8 cellular contexts compared by ENCODE assay signal in genomic region chr1:15975358-15975804, GRCh38. TPM values are rescaled to one million over a fixed set of nuclear protein-coding genes. Genes with fewer than 3 reads are reported as not detected.
DNase-seq lines count a peak whose midpoint lies in the region; ATAC-seq lines count a peak whose summit lies in the region.

No MANE protein-coding gene starts in this region.

- no peaks in the 10 kb centered on the region for H3K4me1 ChIP-seq in mesodermal cell (ENCODE audit: control insufficient read depth, insufficient read depth, low read length, poor library complexity, severe bottlenecking)

- peaks cover 13% of the 10 kb centered on the region for H3K9me3 ChIP-seq in mesodermal cell (ENCODE audit: control insufficient read depth, low read length)

- peak; percentile 34 for ATAC-seq in HG02610 (IDR thresholded peaks at IDR 0.05; ENCODE audit: unreplicated experiment)

- peaks cover 31% of the 10 kb centered on the region for H3K36me3 ChIP-seq in mesodermal cell (ENCODE audit: control insufficient read depth, insufficient read depth, low read length)

- peak; percentile 29 to 73 (median 71) for DNase-seq in NCI-H1417 (lab: John Stamatoyannopoulos, UW)
- no peak for DNase-seq in NCI-H1417 treated with DMSO at 0.1 percent for 48 hours (lab: John Stamatoyannopoulos, UW)
- DNase-seq in NCI-H1092 treated with DMSO at 0.1 percent for 48 hours (lab: John Stamatoyannopoulos, UW) = peak; percentile 55
- DNase-seq in activated CD4-positive, alpha-beta T cell treated with anti-CD3 and anti-CD28 coated beads, Interleukin-2, amount 50 U/mL, for 1 hour = peak; percentile 52
- DNase-seq in effector CD4-positive, alpha-beta T cell = peak; percentile 61
- DNase-seq in stimulated activated CD8-positive, alpha-beta memory T cell treated with anti-CD3 and anti-CD28 coated beads, Interleukin-2, amount 100 ng/mL, for 1 hour (ENCODE audit: low read depth in 2 of 2) = peak; percentile 44 to 52

- peak overlapping the region; percentile 90 for H3K4me3 ChIP-seq in mesodermal cell (ENCODE audit: extremely low read depth, insufficient read depth, low read length, poor library complexity, severe bottlenecking)

- 0 to 2% methylated on average over 19 to 37 of the region's 47 CpGs for WGBS in mesodermal cell (ENCODE audit: insufficient coverage in 2 of 2), 2 experiments

- H3K27ac ChIP-seq in mesodermal cell (ENCODE audit: low read depth, low read length, severe bottlenecking) = peak overlapping the region; percentile 95

RNA-seq across cellular contexts. Expression of gene ZBTB17, which starts 0.5 kb away (rescaled TPM):
- 27.9 TPM for polyA plus RNA-seq in mesodermal cell (2013, experiment 1 of 2)
- polyA plus RNA-seq in mesodermal cell (2013, experiment 2 of 2) = 21.7 TPM

RNA-seq across cellular contexts. Expression of gene SRARP, which starts 28.7 kb away (rescaled TPM):
- polyA plus RNA-seq in mesodermal cell (2013, experiment 1 of 2) = 0.44 TPM
- 0.61 TPM for polyA plus RNA-seq in mesodermal cell (2013, experiment 2 of 2)

RNA-seq across cellular contexts. Expression of gene HSPB7, which starts 42.5 kb away (rescaled TPM):
- polyA plus RNA-seq in mesodermal cell (2013, experiment 1 of 2) = 2.9 TPM
- polyA plus RNA-seq in mesodermal cell (2013, experiment 2 of 2) = 3.7 TPM

RNA-seq across cellular contexts. Expression of gene CLCNKA, which starts 46.5 kb away (rescaled TPM):
- 0.85 TPM for polyA plus RNA-seq in mesodermal cell (2013, experiment 1 of 2)
- 0.46 TPM for polyA plus RNA-seq in mesodermal cell (2013, experiment 2 of 2)
